ENCODE assay signal across 28 cellular contexts in genomic region chr12:51755251-51755650, GRCh38.
"Had no signal": no experiment of that assay in that cellular context is flagged by ENCODE, and none has a peak within 500 bp of the region (broad histone marks: within the 10 kb centered on the region; RNA-seq: fewer than 3 reads in every experiment).

No MANE protein-coding gene starts in this region.

- H2AFZ ChIP-seq: neural progenitor cell, parathyroid adenoma had no signal

- H3K4me1 Mint-ChIP-seq: naive thymus-derived CD4-positive, alpha-beta T cell; natural killer cell; neural progenitor cell; stimulated activated effector memory CD8-positive, alpha-beta T cell treated with anti-CD3 and anti-CD28 coated beads, Interleukin-12 subunit alpha, Interleukin-12 subunit beta, amount 100 ng/mL, for 72 hours; stimulated activated naive B cell treated with anti-CD40 and anti-IgM and Interleukin-4, amounts not matched to agents 10 μg/mL and 1 μg/mL and 100 μg/mL, for 72 hours had no signal

- H3K27ac Mint-ChIP-seq: naive thymus-derived CD4-positive, alpha-beta T cell; natural killer cell; nephron; neural progenitor cell; stimulated activated effector memory CD8-positive, alpha-beta T cell treated with anti-CD3 and anti-CD28 coated beads, Interleukin-12 subunit alpha, Interleukin-12 subunit beta, amount 100 ng/mL, for 72 hours; stimulated activated naive B cell treated with anti-CD40 and anti-IgM and Interleukin-4, amounts not matched to agents 10 μg/mL and 1 μg/mL and 100 μg/mL, for 72 hours; stimulated activated naive CD8-positive, alpha-beta T cell treated with anti-CD3 and anti-CD28 coated beads, Interleukin-15, Interleukin-2, amounts not matched to agents 100 ng/mL and 50 ng/mL, for 24 hours; type B pancreatic cell had no signal

- H3K4me2 ChIP-seq: neural progenitor cell had no signal

- H3K9me3 ChIP-seq: ovary, psoas muscle, right lobe of liver, sigmoid colon, stomach, thoracic aorta, thyroid gland, tibial nerve, upper lobe of right lung, uterus had no signal

- H3K27me3 ChIP-seq: neural progenitor cell, ovary, right lobe of liver, sigmoid colon, stomach, thyroid gland, tibial nerve, upper lobe of right lung, uterus had no signal

- H3K4me3 Mint-ChIP-seq: naive thymus-derived CD4-positive, alpha-beta T cell; natural killer cell; nephron; neural progenitor cell; stimulated activated effector memory CD8-positive, alpha-beta T cell treated with anti-CD3 and anti-CD28 coated beads, Interleukin-12 subunit alpha, Interleukin-12 subunit beta, amount 100 ng/mL, for 72 hours; stimulated activated naive B cell treated with anti-CD40 and anti-IgM and Interleukin-4, amounts not matched to agents 10 μg/mL and 1 μg/mL and 100 μg/mL, for 72 hours; stimulated activated naive CD8-positive, alpha-beta T cell treated with anti-CD3 and anti-CD28 coated beads, Interleukin-15, Interleukin-2, amounts not matched to agents 100 ng/mL and 50 ng/mL, for 24 hours; type B pancreatic cell had no signal

- DNase-seq: naive thymus-derived CD4-positive, alpha-beta T cell; natural killer cell; occipital lobe; ovary; posterior cingulate gyrus; psoas muscle; right cardiac atrium; right lobe of liver; sigmoid colon; small intestine; stimulated activated CD4-positive, alpha-beta T cell treated with anti-CD3 and anti-CD28 coated beads, Interleukin-15, amount 100 ng/mL, for 24 hours; stimulated activated CD4-positive, alpha-beta T cell treated with anti-CD3 and anti-CD28 coated beads, Interleukin-2, amount 100 ng/mL, for 24 hours; stimulated activated CD4-positive, alpha-beta T cell treated with anti-CD3 and anti-CD28 coated beads, Interleukin-2, amount 100 ng/mL, for 48 hours; stimulated activated CD4-positive, alpha-beta T cell treated with anti-CD3 and anti-CD28 coated beads, Interleukin-4, amount 100 ng/mL, for 24 hours; stimulated activated naive B cell treated with anti-CD40 and anti-IgM and Interleukin-4, amounts not matched to agents 10 μg/mL and 1 μg/mL and 100 μg/mL, for 72 hours; stimulated activated naive CD4-positive, alpha-beta T cell treated with Interleukin-2 at 50 U/mL for 16 hours; stomach; thyroid gland; upper lobe of right lung; uterus had no signal

- H3K27me3 Mint-ChIP-seq: stimulated activated naive CD8-positive, alpha-beta T cell treated with anti-CD3 and anti-CD28 coated beads, Interleukin-15, Interleukin-2, amounts not matched to agents 100 ng/mL and 50 ng/mL, for 24 hours; type B pancreatic cell had no signal

- H3K9ac ChIP-seq: neural progenitor cell, parathyroid adenoma had no signal

- H3K9me3 Mint-ChIP-seq: naive thymus-derived CD4-positive, alpha-beta T cell; natural killer cell; nephron; neural progenitor cell; stimulated activated effector memory CD8-positive, alpha-beta T cell treated with anti-CD3 and anti-CD28 coated beads, Interleukin-12 subunit alpha, Interleukin-12 subunit beta, amount 100 ng/mL, for 72 hours; stimulated activated naive B cell treated with anti-CD40 and anti-IgM and Interleukin-4, amounts not matched to agents 10 μg/mL and 1 μg/mL and 100 μg/mL, for 72 hours; stimulated activated naive CD8-positive, alpha-beta T cell treated with anti-CD3 and anti-CD28 coated beads, Interleukin-15, Interleukin-2, amounts not matched to agents 100 ng/mL and 50 ng/mL, for 24 hours; type B pancreatic cell had no signal

- H3K36me3 Mint-ChIP-seq: naive thymus-derived CD4-positive, alpha-beta T cell; natural killer cell; stimulated activated effector memory CD8-positive, alpha-beta T cell treated with anti-CD3 and anti-CD28 coated beads, Interleukin-12 subunit alpha, Interleukin-12 subunit beta, amount 100 ng/mL, for 72 hours; stimulated activated naive B cell treated with anti-CD40 and anti-IgM and Interleukin-4, amounts not matched to agents 10 μg/mL and 1 μg/mL and 100 μg/mL, for 72 hours; type B pancreatic cell had no signal

- H3K79me2 ChIP-seq: parathyroid adenoma had no signal

- H3K27ac ChIP-seq: neural progenitor cell, ovary, parathyroid adenoma, psoas muscle, right lobe of liver, sigmoid colon, stomach, thoracic aorta, thyroid gland, tibial nerve, upper lobe of right lung, uterus had no signal

- H3K4me3 ChIP-seq: neural progenitor cell, ovary, psoas muscle, right lobe of liver, sigmoid colon, stomach, thoracic aorta, thyroid gland, tibial nerve, upper lobe of right lung, uterus had no signal

- ATAC-seq: naive thymus-derived CD4-positive, alpha-beta T cell; natural killer cell; psoas muscle; right cardiac atrium; right lobe of liver; stimulated activated naive B cell treated with anti-CD40 and anti-IgM and Interleukin-4, amounts not matched to agents 10 μg/mL and 1 μg/mL and 100 μg/mL, for 72 hours; upper lobe of right lung had no signal

- H3K4me1 ChIP-seq: neural progenitor cell, parathyroid adenoma, psoas muscle, upper lobe of right lung, uterus had no signal

- H3K36me3 ChIP-seq: neural progenitor cell, ovary, right lobe of liver, sigmoid colon, stomach, thoracic aorta, thyroid gland, tibial nerve, upper lobe of right lung, uterus had no signal
